1 cellular context compared by ENCODE assay signal in the genomic region with DNA sequence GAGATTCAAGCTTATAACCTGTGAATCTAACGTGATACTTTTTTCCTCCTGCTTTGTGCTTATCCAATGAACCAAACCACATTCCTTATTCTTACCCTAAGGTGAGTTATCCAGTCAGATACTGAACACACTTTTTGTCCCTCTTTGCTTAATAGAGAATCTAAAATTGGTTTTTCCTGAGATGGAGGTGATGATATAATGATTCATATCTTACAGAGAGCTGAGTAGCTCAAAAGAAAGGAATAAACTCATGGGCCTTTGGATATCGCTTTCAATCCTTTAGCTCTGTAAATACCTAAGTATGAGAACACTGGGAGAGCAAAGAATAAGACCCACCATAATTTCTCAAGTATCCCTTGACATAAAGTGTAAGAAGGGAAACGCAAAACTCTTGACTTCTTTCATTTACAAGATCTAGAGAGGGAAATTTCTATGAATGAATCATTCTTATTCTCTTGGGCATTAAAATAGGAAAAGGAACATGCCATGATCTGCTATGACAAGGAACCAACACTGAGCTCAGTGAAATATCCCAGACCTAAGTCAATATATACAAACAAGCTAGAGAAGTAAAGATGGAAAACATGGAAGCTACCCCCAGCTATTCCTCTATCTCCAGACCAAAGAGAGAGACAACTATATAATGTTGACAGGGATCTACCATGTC.
TF ChIP-seq lines count a peak whose summit lies in the region.

No MANE protein-coding gene starts in this region.

TF ChIP-seq in K562, 482 proteins besides CTCF, POLR2A, EP300 and RAD21 (continued from another document):
- no peak for TF ChIP-seq ZC3H11A (IDR thresholded peaks at IDR 0.05; ENCODE audit: low read depth, low read length)
